19 cellular contexts compared by ENCODE assay signal in the genomic region with DNA sequence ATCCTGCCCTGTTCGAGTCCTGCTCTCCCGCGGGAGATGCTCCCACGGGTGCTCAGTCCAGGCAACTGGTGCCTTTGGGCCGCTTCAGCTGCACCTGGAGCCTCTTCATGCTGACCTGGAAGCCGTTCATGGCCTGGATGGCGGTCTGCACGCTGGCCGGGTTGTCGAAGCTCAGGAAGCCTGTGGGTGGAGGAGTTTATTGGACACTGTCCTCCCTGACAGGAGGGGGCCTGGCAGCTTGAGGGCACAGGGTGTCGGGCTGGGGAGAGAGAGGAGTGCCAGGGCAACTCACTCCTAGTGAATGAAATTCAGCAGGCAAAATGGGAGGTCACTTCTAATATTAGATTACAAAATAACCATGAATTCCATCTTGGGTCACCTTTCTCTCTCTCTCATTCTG. TPM values are rescaled to one million over a fixed set of nuclear protein-coding genes. Genes with fewer than 3 reads are reported as not detected.
DNase-seq lines count a peak whose midpoint lies in the region; ATAC-seq and TF ChIP-seq lines count a peak whose summit lies in the region.
"Had no signal": no experiment of that assay in that cellular context is flagged by ENCODE, and none has a peak within 500 bp of the region (broad histone marks: within the 10 kb centered on the region; RNA-seq: fewer than 3 reads in every experiment).

No MANE protein-coding gene starts in this region.

- DNase-seq in NCI-H1436 (lab: John Stamatoyannopoulos, UW) (peak; percentile 5), NCI-H1436 treated with DMSO at 0.1 percent for 48 hours (lab: John Stamatoyannopoulos, UW) (no peak), Right ventricle myocardium superior (no peak), Right ventricle myocardium inferior (ENCODE audit: missing footprints) (no peak), right cardiac atrium (peak in 1 of 3 donors; percentile 49), left ventricle myocardium inferior (no peak), neuronal stem cell (ENCODE audit: low spot score) (no peak), GM13976 (ENCODE audit: low spot score) (no peak)
- DNase-seq: CD4-positive, CD25-positive, alpha-beta regulatory T cell; CD8-positive, alpha-beta T cell; DMS153; DND-41; GM23248; H7; HCEC 1CT had no signal

- H3K23ac ChIP-seq in neuronal stem cell (ENCODE audit: low read depth, low read length, poor library complexity): no peak overlapping the region

- ATAC-seq in Right ventricle myocardium superior (ENCODE audit: poor library complexity) (peak; percentile 34), Right ventricle myocardium inferior (no peak), right cardiac atrium (peak; percentile 45 to 56)
- ATAC-seq: CD8-positive, alpha-beta T cell had no signal

- no peak overlapping the region for H4K91ac ChIP-seq in neuronal stem cell (ENCODE audit: low read depth, low read length, poor library complexity)

- H3K4me3 ChIP-seq in right cardiac atrium (ENCODE audit: low read length) (no peak overlapping the region), left ventricle myocardium inferior (no peak overlapping the region), neuronal stem cell (ENCODE audit: low read length in 2 of 2) (no peak overlapping the region)
- H3K4me3 ChIP-seq: BLaER1, GM23248 had no signal

- no peak overlapping the region for H3K27ac ChIP-seq in right cardiac atrium (ENCODE audit: low read length)
- H3K27ac ChIP-seq in left ventricle myocardium inferior (replicated peaks): no peak overlapping the region
- no peak overlapping the region for H3K27ac ChIP-seq in neuronal stem cell (replicated peaks; ENCODE audit: low read length)
- H3K27ac ChIP-seq: 22Rv1, BLaER1, C4-2B, GM23248 had no signal

- in situ Hi-C loops in GM13976 (cut with MboI; ENCODE audit: low sequenced_read_pairs, unreplicated experiment): no loop called here

- TF ChIP-seq CTCF in left ventricle myocardium inferior (IDR thresholded peaks at IDR 0.05; ENCODE audit: borderline replicate concordance) (no peak), GM13976 (IDR thresholded peaks at IDR 0.05; ENCODE audit: borderline replicate concordance, control extremely low read depth, extremely low read depth, insufficient read depth, missing control alignments) (no peak)

- H3K27me3 ChIP-seq in right cardiac atrium (ENCODE audit: control insufficient read depth, insufficient read depth) (no peaks in the 10 kb centered on the region), left ventricle myocardium inferior (ENCODE audit: low read depth) (no peaks in the 10 kb centered on the region), neuronal stem cell (ENCODE audit: control insufficient read depth in 3 of 3, insufficient read depth in 3 of 3, low read depth in 1 of 3, low read length in 3 of 3) (peaks cover 0 to 15% (median 0%) of the 10 kb centered on the region in 3 experiments)
- H3K27me3 ChIP-seq: BLaER1 had no signal

- no peak overlapping the region for H2AFZ ChIP-seq in neuronal stem cell (ENCODE audit: low read length)
- H2AFZ ChIP-seq: GM23248 had no signal

- H3K36me3 ChIP-seq in left ventricle myocardium inferior (no peaks in the 10 kb centered on the region), neuronal stem cell (replicated peaks in 1 of 2; ENCODE audit: control insufficient read depth in 2 of 2, insufficient read depth in 2 of 2, low read length in 2 of 2) (peaks cover 0 to 1% of the 10 kb centered on the region in 2 donors)
- H3K36me3 ChIP-seq: BLaER1 had no signal

- no peak overlapping the region for H2BK5ac ChIP-seq in neuronal stem cell (ENCODE audit: low read length)

- 71% methylated on average over 11 of the region's 11 CpGs for WGBS in right cardiac atrium
- no CpG with 5 or more reads among the region's 11 CpGs for whole genome bisulfite sequencing in neuronal stem cell (ENCODE audit: extremely low coverage in 2 of 2, insufficient read length in 2 of 2, insufficient replicate concordance in 1 of 2), 2 donors

- intact Hi-C loops in Right ventricle myocardium superior (cut with DNase I) (no loop called here), Right ventricle myocardium inferior (cut with DNase I) (no loop called here), right cardiac atrium (cut with DNase I) (no loop called here), left ventricle myocardium inferior (cut with micrococcal nuclease) (no loop called here)

- no peak overlapping the region for H2BK12ac ChIP-seq in neuronal stem cell (ENCODE audit: low read length)

- no peak overlapping the region for H2AK5ac ChIP-seq in neuronal stem cell (ENCODE audit: low read depth, low read length)

- H3K9me3 ChIP-seq in right cardiac atrium (ENCODE audit: control insufficient read depth, low read length): no peaks in the 10 kb centered on the region
- no peaks in the 10 kb centered on the region for H3K9me3 ChIP-seq in left ventricle myocardium inferior (replicated peaks)
- peaks cover 0 to 3% of the 10 kb centered on the region in 2 donors for H3K9me3 ChIP-seq in neuronal stem cell (replicated peaks in 1 of 2; ENCODE audit: control insufficient read depth in 2 of 2, insufficient read depth in 1 of 2, low read depth in 1 of 2, low read length in 2 of 2)
- H3K9me3 ChIP-seq: Caco-2 had no signal

- H3K18ac ChIP-seq in neuronal stem cell (ENCODE audit: low read length): peak overlapping the region; percentile 39

- no peak overlapping the region for H3K4me2 ChIP-seq in neuronal stem cell (ENCODE audit: insufficient read depth, low read length, poor library complexity, severe bottlenecking)
- H3K4me2 ChIP-seq: BLaER1 had no signal

- H3K4me1 ChIP-seq in right cardiac atrium (ENCODE audit: control insufficient read depth, insufficient read depth, low read length) (no peaks in the 10 kb centered on the region), left ventricle myocardium inferior (no peaks in the 10 kb centered on the region), neuronal stem cell (ENCODE audit: control insufficient read depth in 2 of 2, insufficient read depth in 1 of 2, low read depth in 1 of 2, low read length in 2 of 2) (no peaks in the 10 kb centered on the region)
- H3K4me1 ChIP-seq: BLaER1, Caco-2 had no signal

- H2BK15ac ChIP-seq in neuronal stem cell (ENCODE audit: low read length): no peak overlapping the region

- no peaks in the 10 kb centered on the region for H3K79me1 ChIP-seq in neuronal stem cell (ENCODE audit: low read depth, low read length)

- H3K14ac ChIP-seq in neuronal stem cell (ENCODE audit: low read length): no peak overlapping the region

- H3K9ac ChIP-seq in neuronal stem cell (ENCODE audit: low read depth, low read length, poor library complexity): no peak overlapping the region
- H3K9ac ChIP-seq: BLaER1, GM23248 had no signal

- H4K8ac ChIP-seq in neuronal stem cell (ENCODE audit: low read depth, low read length): no peak overlapping the region

- no peak overlapping the region for H3K4ac ChIP-seq in neuronal stem cell (ENCODE audit: low read length)

- no peak overlapping the region for H2BK120ac ChIP-seq in neuronal stem cell (ENCODE audit: low read depth, low read length)

RNA-seq across cellular contexts. Expression of a gene that starts 9.3 kb away (rescaled TPM):
- 39.1 TPM for total RNA-seq in Right ventricle myocardium superior
- 39.8 TPM for total RNA-seq in Right ventricle myocardium inferior
- 10 to 100 TPM; 38.7 to 57.9 (median 48.6) TPM for total RNA-seq in right cardiac atrium
- polyA plus RNA-seq in right cardiac atrium: 36.6 TPM
- 34.5 TPM for total RNA-seq in left ventricle myocardium inferior
- 35.6 TPM for polyA plus RNA-seq in neuronal stem cell (2013, experiment 1 of 2)
- 35.2 TPM for polyA plus RNA-seq in neuronal stem cell (2013, experiment 2 of 2)
